Comparison of ENCODE assay signal across 12 cellular contexts in genomic region chr4:112510468-112511293, GRCh38. TPM values are rescaled to one million over a fixed set of nuclear protein-coding genes. Genes with fewer than 3 reads are reported as not detected.
A peak's percentile ranks its signal among the peaks of the same experiment; 100 is the strongest.
DNase-seq lines count a peak whose midpoint lies in the region; ATAC-seq, FAIRE-seq and TF ChIP-seq lines count a peak whose summit lies in the region.
"Had no signal": no experiment of that assay in that cellular context is flagged by ENCODE, and none has a peak within 500 bp of the region (broad histone marks: within the 10 kb centered on the region; RNA-seq: fewer than 3 reads in every experiment).

No MANE protein-coding gene starts in this region.

- H3K4me3 ChIP-seq in ACC112 (ENCODE audit: low read depth, low read length) (peak overlapping the region; percentile 42), GM12875 (ENCODE audit: low read depth, low read length) (peak overlapping the region; percentile 35), GM12878 (no peak overlapping the region), Peyer's patch (peak overlapping the region in 1 of 4 donors; percentile 6)
- H3K4me3 ChIP-seq: PC-9 had no signal

- BruUV-seq in GM12878 (replicated peaks; lab: Mats Ljungman, UMichigan): no TSS peak

- no peaks in the 10 kb centered on the region; the same call in 2 of the 3 replicates for H3K9me3 ChIP-seq in GM12878 (replicated peaks; ENCODE audit: control insufficient read depth, insufficient read depth, low read length)
- H3K9me3 ChIP-seq in Peyer's patch: no peaks in the 10 kb centered on the region

- RAD21 ChIA-PET in GM12878 (lab: Charles Lee; ENCODE audit: unreplicated experiment): interaction anchor here (0.7 to 2.5 kb wide), 4 partner anchors 11 to 183 kb away, joined by 3 to 8 read pairs (median 4); no protein-coding TSS in a partner anchor

- no peak for DNase-seq in GM12878 (ENCODE audit: low read depth, low spot score)
- no peak for DNase-seq in naive B cell
- DNase-seq in NCI-H524 treated with DMSO at 0.1 percent for 48 hours (lab: John Stamatoyannopoulos, UW): no peak
- DNase-seq in Peyer's patch: no peak
- DNase-seq in mesenteric fat pad (ENCODE audit: low spot score): no peak
- no peak for DNase-seq in HK-2 (ENCODE audit: unreplicated experiment)
- DNase-seq: activated naive CD4-positive, alpha-beta T cell treated with Interleukin-2 at 50 U/mL for 16 hours; GDM1; hypothalamus; PC-9 had no signal

- H3K4me1 ChIP-seq in ACC112 (ENCODE audit: control insufficient read depth, insufficient read depth, low read length, unreplicated experiment): peaks cover 10% of the 10 kb centered on the region
- no peaks in the 10 kb centered on the region for H3K4me1 ChIP-seq in GM12878 (ENCODE audit: control insufficient read depth, insufficient read depth, low read length)
- peaks cover 0 to 40% (median 14%) of the 10 kb centered on the region in 4 donors for H3K4me1 ChIP-seq in Peyer's patch

- peaks cover 78 to 90% (median 81%) of the 10 kb centered on the region in 3 donors for H3K27me3 Mint-ChIP-seq in naive B cell

- H3K27ac Mint-ChIP-seq in naive B cell: peak overlapping the region in 3 of 6 donors; percentile 78 to 94 (median 86)

- H3K27me3 ChIP-seq in ACC112 (ENCODE audit: insufficient read depth, low read length) (peaks cover 98% of the 10 kb centered on the region), GM12878 (replicated peaks in 1 of 2; ENCODE audit: control insufficient read depth in 2 of 2, insufficient read depth in 2 of 2, low read length in 1 of 2) (peaks cover 15 to 16% of the 10 kb centered on the region in 2 experiments), Peyer's patch (peaks cover 0 to 52% of the 10 kb centered on the region in 2 donors)

- TF ChIP-seq RAD21 in GM12878 (IDR thresholded peaks at IDR 0.05; ENCODE audit: insufficient read depth, low read depth, low read length): no peak

- WGBS in GM12878 (ENCODE audit: insufficient coverage, insufficient replicate concordance, low lambda C conversion rate, missing lambda C conversion rate): 26% methylated on average over 37 of the region's 40 CpGs

- H3K79me2 ChIP-seq in ACC112 (ENCODE audit: control insufficient read depth, insufficient read depth, low read length, unreplicated experiment): no peaks in the 10 kb centered on the region
- no peaks in the 10 kb centered on the region for H3K79me2 ChIP-seq in GM12878 (ENCODE audit: control insufficient read depth, insufficient read depth, low read length)

- H3K9me3 Mint-ChIP-seq in naive B cell: peaks cover 0 to 39% (median 12%) of the 10 kb centered on the region in 7 donors

- H3K27ac ChIP-seq in ACC112 (ENCODE audit: low read depth, low read length) (no peak overlapping the region), GM12878 (ENCODE audit: control insufficient read depth, insufficient read depth) (no peak overlapping the region), Peyer's patch (no peak overlapping the region)
- H3K27ac ChIP-seq: PC-9 had no signal

- no peak for FAIRE-seq in GM12878 (lab: Jason Lieb, UNC)

- no peak for TF ChIP-seq EP300 in GM12878 (IDR thresholded peaks at IDR 0.05; ENCODE audit: borderline replicate concordance in 1 of 2, control insufficient read depth in 1 of 2, low read depth in 2 of 2, low read length in 2 of 2)

- no peak overlapping the region for H3K9ac ChIP-seq in GM12878 (ENCODE audit: control insufficient read depth, insufficient read depth, low read length)

- SMC1A ChIA-PET in GM12878 (lab: Charles Lee; ENCODE audit: uncharacterized antibody, unreplicated experiment): interaction anchor here (0.9 to 1.7 kb wide), 3 partner anchors 9 to 131 kb away, joined by 3 to 6 read pairs (median 5); no protein-coding TSS in a partner anchor

- no peak for ATAC-seq in GM12878
- ATAC-seq in naive B cell (ENCODE audit: low read depth in 2 of 2): no peak

- CTCF ChIA-PET in GM12878 (lab: Yijun Ruan, JAX): interaction anchor here (0.8 to 2.2 kb wide), 3 partner anchors 12 to 276 kb away, joined by 4 to 6 read pairs (median 5); no protein-coding TSS in a partner anchor

- in situ Hi-C loops in GM12878 (cut with MboI): no loop called here

- TF ChIP-seq POLR2A in GM12878 (IDR thresholded peaks at IDR 0.05; ENCODE audit: low read depth, low read length): no peak
- TF ChIP-seq POLR2A in Peyer's patch (IDR thresholded peaks at IDR 0.05): no peak

- H4K20me1 ChIP-seq in GM12878 (ENCODE audit: control insufficient read depth, insufficient read depth): no peaks in the 10 kb centered on the region

- peak overlapping the region; percentile 62 to 85 (median 80) for H3K4me3 Mint-ChIP-seq in naive B cell

- intact Hi-C loops in GM12878 (cut with micrococcal nuclease; ENCODE audit: unreplicated experiment): no loop called here

- H3K4me2 ChIP-seq in GM12878 (ENCODE audit: control insufficient read depth, insufficient read depth): peak overlapping the region; percentile 66

- peaks cover 12 to 16% of the 10 kb centered on the region in 2 donors for H3K36me3 Mint-ChIP-seq in naive B cell

- H3K36me3 ChIP-seq in ACC112 (ENCODE audit: insufficient read depth, low read length): no peaks in the 10 kb centered on the region
- H3K36me3 ChIP-seq in GM12878 (ENCODE audit: control insufficient read depth in 2 of 2, insufficient read depth in 2 of 2, low read length in 1 of 2): no peaks in the 10 kb centered on the region
- no peaks in the 10 kb centered on the region for H3K36me3 ChIP-seq in Peyer's patch

- POLR2A ChIA-PET in GM12878 (lab: Charles Lee): interaction anchor here (0.6 kb wide), 1 partner anchor 63 kb away, joined by 3 read pairs; no protein-coding TSS in a partner anchor

- H2AFZ ChIP-seq in ACC112 (ENCODE audit: low read length, unreplicated experiment) (no peak overlapping the region), GM12878 (ENCODE audit: control insufficient read depth, low read depth, low read length) (no peak overlapping the region)

- TF ChIP-seq CTCF in GM12875 (IDR thresholded peaks at IDR 0.05; ENCODE audit: borderline replicate concordance, insufficient read depth, low read depth, low read length) (no peak), GM12878 (IDR thresholded peaks at IDR 0.05 in 2 of 3, conservative IDR thresholded peaks at IDR 0.05 in 1 of 3; ENCODE audit: control insufficient read depth in 2 of 3, extremely low read depth in 1 of 3, insufficient read depth in 1 of 3, low read depth in 3 of 3, low read length in 3 of 3) (no peak), Peyer's patch (IDR thresholded peaks at IDR 0.05) (no peak)

- H3K4me1 Mint-ChIP-seq in naive B cell: peaks cover 40 to 49% (median 44%) of the 10 kb centered on the region in 3 donors

TF ChIP-seq in GM12878, 131 proteins besides CTCF, POLR2A, EP300 and RAD21:
- TF ChIP-seq POU2F2 (IDR thresholded peaks at IDR 0.05; ENCODE audit: borderline replicate concordance, low read depth, low read length) (0 out of 3 replicates have a peak, but pooled peaks have one; percentile 21), BHLHE40 (IDR thresholded peaks at IDR 0.05; ENCODE audit: borderline replicate concordance in 1 of 2, low read depth in 2 of 2, low read length in 1 of 2) (peak in 1 of 2 experiments; percentile 22; a peak in 2 of 4 replicates), BCL11A (IDR thresholded peaks at IDR 0.05; ENCODE audit: low read depth, low read length) (no peak)

RNA-seq across cellular contexts. Expression of gene NEUROG2, which starts 5.3 kb away (rescaled TPM):
- 4.6 and 4.8 TPM in 2 replicates for total RNA-seq in GM12878 (2013; cell fraction: nucleolus; rRNA removed)
- total RNA-seq in GM12878 (2014; rRNA removed): 2.2 and 2.6 TPM in 2 replicates
- 1.1 and 1.6 TPM in 2 replicates for total RNA-seq in GM12878 (2014; rRNA removed; fragmentation: Illumina TruSeq; extraction: Trizol)
- total RNA-seq in GM12878 (2021): 1.9 and 2.9 TPM in 2 replicates
- polyA plus RNA-seq in GM12878 (2011; ENCODE audit: low read depth): 0.41 TPM
- 1.2 and 1.4 TPM in 2 replicates for polyA plus RNA-seq in GM12878 (2011; rRNA removed)
- 0.82 and 1.2 TPM in 2 replicates for polyA plus RNA-seq in GM12878 (2011; cell fraction: cytosol; rRNA removed)
- 1.8 and 2.7 TPM in 2 replicates for polyA plus RNA-seq in GM12878 (2011; cell fraction: nucleus; rRNA removed)
- 1.4 and 2.1 TPM in 2 replicates for polyA plus RNA-seq in GM12878 (2012)
- 1.2 and 1.9 TPM in 2 replicates for polyA plus RNA-seq in GM12878 (2014; fragmentation: Illumina TruSeq; extraction: Trizol)
- polyA plus RNA-seq in GM12878 (2014; fragmentation: Nextera tagmentation; extraction: Ambion mirVana): under 1 TPM; 0.53 to 0.68 TPM
- polyA plus RNA-seq in GM12878 (2014; rRNA removed): 2.2 and 3.3 TPM in 2 replicates
- polyA plus RNA-seq in GM12878 (2016; fragmentation: Nextera tagmentation; extraction: Ambion mirVana): under 1 TPM; 0.66 to 0.92 TPM
- polyA minus RNA-seq in GM12878 (2011; rRNA and poly(A)+ RNA removed): 0.59 and 0.67 TPM in 2 replicates
- polyA minus RNA-seq in GM12878 (2011; cell fraction: cytosol; rRNA and poly(A)+ RNA removed): 0.52 TPM in 1 of 2 replicates, not detected in the other
- polyA minus RNA-seq in GM12878 (2011; cell fraction: nucleus; rRNA and poly(A)+ RNA removed): 0.48 TPM in 2 replicates
- not detected for polyA plus RNA-seq in naive B cell (ENCODE audit: low read depth in 6 of 6)
- total RNA-seq in Peyer's patch: not detected
- not detected for total RNA-seq in mesenteric fat pad
- total RNA-seq: PC-9 had no signal
